In genomic region chr6:35392773-35393672, GRCh38 we compare ENCODE assay signal across 9 cellular contexts. TPM values are rescaled to one million over a fixed set of nuclear protein-coding genes. Genes with fewer than 3 reads are reported as not detected.
DNase-seq lines count a peak whose midpoint lies in the region; ATAC-seq, FAIRE-seq and TF ChIP-seq lines count a peak whose summit lies in the region.
"Had no signal": no experiment of that assay in that cellular context is flagged by ENCODE, and none has a peak within 500 bp of the region (broad histone marks: within the 10 kb centered on the region; RNA-seq: fewer than 3 reads in every experiment).

No MANE protein-coding gene starts in this region.

- peaks cover 23% of the 10 kb centered on the region for H3K79me2 ChIP-seq in PC-9 (ENCODE audit: low read depth)
- H3K79me2 ChIP-seq in endothelial cell of umbilical vein (ENCODE audit: control insufficient read depth, insufficient read depth, low read length) = no peaks in the 10 kb centered on the region

- no peak for ATAC-seq in GM21723 (IDR thresholded peaks at IDR 0.05; ENCODE audit: unreplicated experiment)

- H3K4me3 ChIP-seq in PC-9 (peak overlapping the region; percentile 47), endothelial cell of umbilical vein (replicated peaks in 1 of 3; ENCODE audit: insufficient read depth in 1 of 3, low read depth in 1 of 3, low read length in 3 of 3) (no peak overlapping the region), ovary (no peak overlapping the region), sigmoid colon (no peak overlapping the region)
- H3K4me3 ChIP-seq: thoracic aorta had no signal

- no peak for TF ChIP-seq EP300 in ovary (IDR thresholded peaks at IDR 0.05)
- no peak for TF ChIP-seq EP300 in sigmoid colon (IDR thresholded peaks at IDR 0.05)

- no peak for TF ChIP-seq CTCF in PC-9 (conservative IDR thresholded peaks at IDR 0.05)
- TF ChIP-seq CTCF in endothelial cell of umbilical vein (IDR thresholded peaks at IDR 0.05; ENCODE audit: extremely low read depth in 1 of 2, insufficient read depth in 1 of 2, low read depth in 1 of 2, low read length in 2 of 2) = no peak
- TF ChIP-seq CTCF in ovary (IDR thresholded peaks at IDR 0.05) = no peak
- TF ChIP-seq CTCF in sigmoid colon (IDR thresholded peaks at IDR 0.05) = no peak

- TF ChIP-seq POLR2A in endothelial cell of umbilical vein (IDR thresholded peaks at IDR 0.05; ENCODE audit: low read depth, low read length) = no peak
- TF ChIP-seq POLR2A in ovary (IDR thresholded peaks at IDR 0.05) = no peak
- no peak for TF ChIP-seq POLR2A in sigmoid colon (IDR thresholded peaks at IDR 0.05)

- H3K4me2 ChIP-seq in PC-9 = peak overlapping the region; percentile 76
- no peak overlapping the region for H3K4me2 ChIP-seq in endothelial cell of umbilical vein (ENCODE audit: insufficient read depth, low read length)

- dilution Hi-C loops in endothelial cell of umbilical vein (cut with MboI; ENCODE audit: extremely low pct_ligation_motif_present, low sequenced_read_pairs) = no loop called here

- H3K27me3 ChIP-seq in PC-9 (ENCODE audit: insufficient read depth, low read depth) (no peaks in the 10 kb centered on the region), endothelial cell of umbilical vein (ENCODE audit: control insufficient read depth in 2 of 2, insufficient read depth in 2 of 2, low read length in 2 of 2) (no peaks in the 10 kb centered on the region), ovary (no peaks in the 10 kb centered on the region), sigmoid colon (no peaks in the 10 kb centered on the region)

- FAIRE-seq in endothelial cell of umbilical vein (lab: Jason Lieb, UNC) = peak; percentile 55

- H3K4me1 ChIP-seq in PC-9 (replicated peaks; ENCODE audit: insufficient read depth) (peaks cover 66% of the 10 kb centered on the region), endothelial cell of umbilical vein (ENCODE audit: control insufficient read depth, extremely low read depth, insufficient read depth, low read length) (peaks cover 38% of the 10 kb centered on the region), ovary (ENCODE audit: insufficient read depth) (peaks cover 25% of the 10 kb centered on the region), sigmoid colon (peaks cover 0 to 27% (median 19%) of the 10 kb centered on the region in 4 donors)

- H3K27ac ChIP-seq in PC-9 (peak overlapping the region; percentile 100), endothelial cell of umbilical vein (ENCODE audit: insufficient read depth, low read depth, low read length) (peak overlapping the region; percentile 93), ovary (peak overlapping the region; percentile 33 to 63), sigmoid colon (no peak overlapping the region)
- H3K27ac ChIP-seq: thoracic aorta had no signal

- BruUV-seq in PC-9 (replicated peaks; lab: Mats Ljungman, UMichigan) (TSS peak; percentile 25), endothelial cell of umbilical vein (replicated peaks; lab: Mats Ljungman, UMichigan) (no TSS peak)

- no peak overlapping the region for H2AFZ ChIP-seq in PC-9
- no peak overlapping the region for H2AFZ ChIP-seq in endothelial cell of umbilical vein (ENCODE audit: low read depth, low read length)

- H3K9me3 ChIP-seq in PC-9 (ENCODE audit: insufficient read depth, low read depth) (no peaks in the 10 kb centered on the region), endothelial cell of umbilical vein (replicated peaks; ENCODE audit: control insufficient read depth, insufficient read depth, low read length) (no peaks in the 10 kb centered on the region), ovary (no peaks in the 10 kb centered on the region), sigmoid colon (no peaks in the 10 kb centered on the region)
- H3K9me3 ChIP-seq: thoracic aorta had no signal

- H3K9ac ChIP-seq in endothelial cell of umbilical vein (replicated peaks; ENCODE audit: extremely low read depth, insufficient read depth, low read length) = no peak overlapping the region

- POLR2A ChIA-PET in PC-9 (lab: Charles Lee; ENCODE audit: unreplicated experiment) = interaction anchor here (0.6 kb wide), 1 partner anchor 23 kb away, joined by 3 read pairs; no protein-coding TSS in a partner anchor
- POLR2A ChIA-PET in endothelial cell of umbilical vein (lab: Charles Lee) = no interaction called here

- intact Hi-C loops in PC-9 (cut with micrococcal nuclease; ENCODE audit: unreplicated experiment) (loop anchor here (1.0 to 5.0 kb wide), 7 partner anchors 8 to 74 kb away; partner anchors contain the start of genes FANCE, PPARD and RPL10A), endothelial cell of umbilical vein (cut with micrococcal nuclease) (no loop called here), ovary (cut with DNase I) (no loop called here), sigmoid colon (cut with DNase I) (no loop called here)

- H4K20me1 ChIP-seq in PC-9 (ENCODE audit: insufficient read depth) (no peaks in the 10 kb centered on the region), endothelial cell of umbilical vein (replicated peaks; ENCODE audit: control insufficient read depth, extremely low read depth, insufficient read depth, low read length) (no peaks in the 10 kb centered on the region)

- H3K36me3 ChIP-seq in PC-9 (ENCODE audit: low read depth) (no peaks in the 10 kb centered on the region), endothelial cell of umbilical vein (ENCODE audit: control insufficient read depth in 2 of 2, extremely low read depth in 1 of 2, insufficient read depth in 2 of 2, low read length in 2 of 2) (no peaks in the 10 kb centered on the region), ovary (no peaks in the 10 kb centered on the region), sigmoid colon (no peaks in the 10 kb centered on the region)
- H3K36me3 ChIP-seq: thoracic aorta had no signal

- CTCF ChIA-PET in PC-9 (lab: Charles Lee) (interaction anchor here (0.6 kb wide), 1 partner anchor 847 kb away, joined by 10 read pairs; no protein-coding TSS in a partner anchor), endothelial cell of umbilical vein (lab: Charles Lee) (interaction anchor here (1.3 to 4.5 kb wide), 3 partner anchors 22 to 56 kb away, joined by 4 to 21 read pairs (median 9); no protein-coding TSS in a partner anchor)

- peaks cover 48% of the 10 kb centered on the region for H3F3A ChIP-seq in PC-9 (ENCODE audit: insufficient read depth, low read depth)

- DNase-seq in ELR (ENCODE audit: low read depth) (peak; percentile 54), PC-9 (no peak), endothelial cell of umbilical vein (ENCODE audit: low read depth, low spot score) (no peak), ovary (peak; percentile 46 to 71 (median 48)), sigmoid colon (no peak), Kasumi-1 (lab: John Stamatoyannopoulos, UW) (no peak)
- DNase-seq: NCI-H1930 had no signal

- H3K9me2 ChIP-seq in PC-9 (ENCODE audit: insufficient read depth) = no peaks in the 10 kb centered on the region

- WGBS in ovary, 3 donors = 25 to 48% (median 31%) methylated on average over 6 of the region's 6 CpGs
- 88 to 90% methylated on average over 6 of the region's 6 CpGs for WGBS in sigmoid colon, 2 donors

- no peaks in the 10 kb centered on the region for H3K9me1 ChIP-seq in endothelial cell of umbilical vein (replicated peaks; ENCODE audit: control insufficient read depth, extremely low read depth, insufficient read depth, low read length)

TF ChIP-seq in endothelial cell of umbilical vein, 7 proteins besides CTCF, POLR2A, EP300 and RAD21:
- TF ChIP-seq JUN (IDR thresholded peaks at IDR 0.05; ENCODE audit: borderline replicate concordance, insufficient read depth, insufficient read length, low read depth) = no peak
- TF ChIP-seq EZH2 (IDR thresholded peaks at IDR 0.05; ENCODE audit: borderline replicate concordance, low read depth, low read length, severe bottlenecking) = no peak
- TF ChIP-seq GATA2 (IDR thresholded peaks at IDR 0.05; ENCODE audit: insufficient read depth, insufficient read length, low read depth, low read length) = no peak
- TF ChIP-seq POLR2AphosphoS5 (IDR thresholded peaks at IDR 0.05; ENCODE audit: insufficient read depth, low read depth, low read length) = no peak
- no peak for TF ChIP-seq MAX (IDR thresholded peaks at IDR 0.05; ENCODE audit: insufficient read depth, insufficient read length)
- no peak for TF ChIP-seq FOS (IDR thresholded peaks at IDR 0.05; ENCODE audit: borderline replicate concordance, insufficient read depth, low read length)
- no peak for TF ChIP-seq MYC (IDR thresholded peaks at IDR 0.05; ENCODE audit: low read depth, low read length)

RNA-seq across cellular contexts. Expression of gene PPARD, which starts 50.7 kb away (rescaled TPM):
- total RNA-seq in PC-9 (2021) = 18.8 and 24.7 TPM in 2 replicates
- 23.4 and 29.2 TPM in 2 replicates for total RNA-seq in endothelial cell of umbilical vein
- polyA plus RNA-seq in endothelial cell of umbilical vein = 29.2 and 32.5 TPM in 2 replicates
- polyA plus RNA-seq in endothelial cell of umbilical vein (2011; cell fraction: cytosol; rRNA removed) = 18.4 and 22.5 TPM in 2 replicates
- 23.4 and 24.6 TPM in 2 replicates for polyA plus RNA-seq in endothelial cell of umbilical vein (2011; cell fraction: nucleus; rRNA removed)
- 17.6 and 21.9 TPM in 2 replicates for polyA plus RNA-seq in endothelial cell of umbilical vein (2012)
- polyA minus RNA-seq in endothelial cell of umbilical vein = 21.0 and 22.8 TPM in 2 replicates
- 4.2 TPM for polyA minus RNA-seq in endothelial cell of umbilical vein (2011; cell fraction: cytosol; rRNA and poly(A)+ RNA removed)
- polyA minus RNA-seq in endothelial cell of umbilical vein (2011; cell fraction: nucleus; rRNA and poly(A)+ RNA removed) = 9.3 and 9.5 TPM in 2 replicates
- 10 to 100 TPM in 6 of 7 donors, 1 to 10 TPM in 1; 7.9 to 55.9 (median 25.9) TPM for total RNA-seq in ovary
- 10 to 100 TPM in 1 of 2 donors, 1 to 10 TPM in 1; 8.2 to 22.3 TPM for polyA plus RNA-seq in ovary
- 10 to 100 TPM in 1 of 4 donors, 1 to 10 TPM in 3; 5.8 to 16.8 (median 8.5) TPM for total RNA-seq in sigmoid colon
- polyA plus RNA-seq in sigmoid colon = 10 to 100 TPM; 22.8 to 75.4 (median 31.5) TPM

RNA-seq across cellular contexts. Expression of gene FANCE, which starts 59.1 kb away (rescaled TPM):
- 6.9 and 9.6 TPM in 2 replicates for total RNA-seq in PC-9 (2021)
- total RNA-seq in endothelial cell of umbilical vein = 11.0 and 12.7 TPM in 2 replicates
- polyA plus RNA-seq in endothelial cell of umbilical vein = 9.1 and 9.5 TPM in 2 replicates
- polyA plus RNA-seq in endothelial cell of umbilical vein (2011; cell fraction: cytosol; rRNA removed) = 10.2 and 11.4 TPM in 2 replicates
- polyA plus RNA-seq in endothelial cell of umbilical vein (2011; cell fraction: nucleus; rRNA removed) = 7.8 and 8.5 TPM in 2 replicates
- polyA plus RNA-seq in endothelial cell of umbilical vein (2012) = 4.8 and 5.8 TPM in 2 replicates
- 7.3 and 9.4 TPM in 2 replicates for polyA minus RNA-seq in endothelial cell of umbilical vein
- 13.1 TPM for polyA minus RNA-seq in endothelial cell of umbilical vein (2011; cell fraction: cytosol; rRNA and poly(A)+ RNA removed)
- polyA minus RNA-seq in endothelial cell of umbilical vein (2011; cell fraction: nucleus; rRNA and poly(A)+ RNA removed) = 2.0 and 2.8 TPM in 2 replicates
- 10 to 100 TPM in 2 of 7 donors, 1 to 10 TPM in 5; 5.3 to 12.2 (median 9.3) TPM for total RNA-seq in ovary
- 1 to 10 TPM; 5.3 to 7.4 TPM for polyA plus RNA-seq in ovary
- 1 to 10 TPM; 3.3 to 3.9 (median 3.7) TPM for total RNA-seq in sigmoid colon
- 1 to 10 TPM; 2.4 to 5.2 (median 3.2) TPM for polyA plus RNA-seq in sigmoid colon

Comparison
In these comparisons a context has a peak if more than half of its experiments do, and no peak if none do; other contexts are left out.
1. DNase-seq: peak in ELR (single experiment) and ovary (5 of 5); none in PC-9 (0 of 2), endothelial cell of umbilical vein (single experiment), sigmoid colon (single experiment) and Kasumi-1 (0 of 2).
2. H3K27ac ChIP-seq: peak in PC-9 (single experiment), endothelial cell of umbilical vein (single experiment) and ovary (2 of 2); none in sigmoid colon (0 of 4).